In the genomic region with DNA sequence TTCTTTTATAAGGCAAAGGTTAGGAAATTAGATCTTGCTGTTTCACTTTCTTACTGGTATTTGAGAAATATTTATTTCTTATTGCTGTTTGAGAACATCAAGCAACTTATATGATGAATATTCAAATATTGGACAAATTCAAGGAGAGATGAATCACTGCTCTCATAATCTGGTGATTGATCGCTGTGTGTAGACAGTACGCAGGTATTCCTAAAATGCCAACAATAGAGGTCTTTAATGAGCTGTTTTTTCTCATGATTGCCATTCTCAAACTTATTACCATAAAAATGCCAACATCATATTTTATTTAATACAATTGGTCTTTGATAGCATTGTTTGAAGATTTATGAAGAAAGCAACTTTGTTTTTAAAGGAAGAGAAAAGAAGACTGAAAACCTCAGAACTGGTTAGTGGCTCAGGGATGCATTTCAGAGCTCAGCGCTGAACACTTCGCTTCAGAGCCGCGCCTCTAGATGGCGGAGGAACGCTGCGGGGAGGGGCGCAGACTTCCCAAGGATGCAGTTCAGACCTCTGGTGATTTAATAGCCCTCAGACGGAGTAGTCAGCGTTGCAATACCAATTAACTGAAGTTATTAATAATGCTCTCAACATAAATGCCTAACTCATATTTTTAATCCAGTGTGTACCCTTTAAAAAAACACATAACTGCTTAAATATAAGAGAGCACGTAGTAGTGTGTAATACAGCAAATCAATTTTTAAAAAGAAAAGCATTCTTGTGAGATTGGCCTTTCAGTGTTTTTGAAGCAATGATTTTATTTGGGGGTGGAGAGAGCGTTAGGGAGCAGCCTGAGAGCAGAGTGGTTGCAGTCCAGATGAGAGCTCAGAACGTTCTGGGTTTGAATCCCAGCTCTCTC, we compare ENCODE assay signal across 9 cellular contexts. TPM values are rescaled to one million over a fixed set of nuclear protein-coding genes. Genes with fewer than 3 reads are reported as not detected.
DNase-seq lines count a peak whose midpoint lies in the region; ATAC-seq and TF ChIP-seq lines count a peak whose summit lies in the region.
"Had no signal": no experiment of that assay in that cellular context is flagged by ENCODE, and none has a peak within 500 bp of the region (broad histone marks: within the 10 kb centered on the region; RNA-seq: fewer than 3 reads in every experiment).

No MANE protein-coding gene starts in this region.

- H3K4me2 ChIP-seq in OCI-LY3 (ENCODE audit: low read length) (peak overlapping the region; percentile 61), fibroblast of lung (ENCODE audit: extremely low read depth, insufficient read depth, low read length) (no peak overlapping the region)

- H3K27ac ChIP-seq in OCI-LY3 (ENCODE audit: low read length) = no peak overlapping the region
- H3K27ac ChIP-seq in fibroblast of lung (ENCODE audit: insufficient read depth, low read length) = no peak overlapping the region

- no peak overlapping the region for H3K9ac ChIP-seq in OCI-LY3 (ENCODE audit: low read length)
- H3K9ac ChIP-seq in fibroblast of lung (ENCODE audit: insufficient read depth, low read length) = no peak overlapping the region

- H4K20me1 ChIP-seq in OCI-LY3 (ENCODE audit: insufficient read depth, low read length) (no peaks in the 10 kb centered on the region), fibroblast of lung (ENCODE audit: control insufficient read depth, extremely low read depth, insufficient read depth, low read length) (no peaks in the 10 kb centered on the region)

- DNase-seq in GM12865 (ENCODE audit: low read depth) = peak; percentile 35
- peak; percentile 5 to 25 for DNase-seq in fibroblast of lung (ENCODE audit: low read depth in 2 of 2)
- DNase-seq in neural crest cell (ENCODE audit: low read depth, low spot score) = peak; percentile 48
- no peak for DNase-seq in cerebellar nuclear complex (lab: John Stamatoyannopoulos, UW)
- DNase-seq in activated effector memory CD4-positive, alpha-beta T cell treated with Interleukin-2 at 50 U/mL for 16 hours = no peak
- no peak for DNase-seq in NCI-H2029 treated with DMSO at 0.1 percent for 48 hours (lab: John Stamatoyannopoulos, UW)
- DNase-seq: naive B cell had no signal

- H3K36me3 ChIP-seq in OCI-LY3 (replicated peaks; ENCODE audit: low read depth, low read length) (no peaks in the 10 kb centered on the region), fibroblast of lung (ENCODE audit: control insufficient read depth, insufficient read depth, low read length) (no peaks in the 10 kb centered on the region)

- H2AFZ ChIP-seq in OCI-LY3 (ENCODE audit: low read depth, low read length) (peak overlapping the region; percentile 42; the same call in 1 of the 2 replicates), fibroblast of lung (ENCODE audit: low read length) (no peak overlapping the region)

- no peaks in the 10 kb centered on the region for H3K27me3 Mint-ChIP-seq in neural crest cell (ENCODE audit: low read depth)

- no peaks in the 10 kb centered on the region for H3K27me3 ChIP-seq in OCI-LY3 (ENCODE audit: low read depth, low read length)
- H3K27me3 ChIP-seq in fibroblast of lung (ENCODE audit: control insufficient read depth, insufficient read depth, low read length) = no peaks in the 10 kb centered on the region

- no peak overlapping the region for H3K27ac Mint-ChIP-seq in neural crest cell (ENCODE audit: unreplicated experiment)
- H3K27ac Mint-ChIP-seq: naive B cell had no signal

- TF ChIP-seq CTCF in GM12865 (IDR thresholded peaks at IDR 0.05; ENCODE audit: insufficient read depth, low read depth, low read length, missing control alignments) (peak; percentile 51), OCI-LY3 (IDR thresholded peaks at IDR 0.05; ENCODE audit: low read depth, low read length) (peak; percentile 46), fibroblast of lung (conservative IDR thresholded peaks at IDR 0.05 in 1 of 2, IDR thresholded peaks at IDR 0.05 in 1 of 2; ENCODE audit: low read depth in 1 of 2, low read length in 2 of 2) (peak; percentile 48 to 50), neural crest cell (conservative IDR thresholded peaks at IDR 0.05) (peak; percentile 73)

- H3K9me3 Mint-ChIP-seq in neural crest cell = no peaks in the 10 kb centered on the region
- H3K9me3 Mint-ChIP-seq: naive B cell had no signal

- ATAC-seq in HG02678 (IDR thresholded peaks at IDR 0.05; ENCODE audit: unreplicated experiment) = peak; percentile 63

- no peak overlapping the region for H3K4me3 ChIP-seq in GM12865 (ENCODE audit: low read depth, low read length)
- peak overlapping the region; percentile 58 for H3K4me3 ChIP-seq in OCI-LY3 (ENCODE audit: low read length)
- H3K4me3 ChIP-seq in fibroblast of lung (replicated peaks in 1 of 4; ENCODE audit: control extremely low read depth in 1 of 4, insufficient read depth in 1 of 4, low read depth in 3 of 4, low read length in 4 of 4) = no peak overlapping the region

- H3K4me1 Mint-ChIP-seq in neural crest cell = no peaks in the 10 kb centered on the region
- H3K4me1 Mint-ChIP-seq: naive B cell had no signal

- H3K4me1 ChIP-seq in OCI-LY3 (ENCODE audit: low read length) (peaks cover 30% of the 10 kb centered on the region), fibroblast of lung (ENCODE audit: control insufficient read depth, extremely low read depth, insufficient read depth, low read length) (no peaks in the 10 kb centered on the region)

- H3K36me3 Mint-ChIP-seq in neural crest cell (ENCODE audit: low read depth) = no peaks in the 10 kb centered on the region
- H3K36me3 Mint-ChIP-seq: naive B cell had no signal

- H3K79me2 ChIP-seq in OCI-LY3 (ENCODE audit: low read length) (no peaks in the 10 kb centered on the region), fibroblast of lung (ENCODE audit: control insufficient read depth, insufficient read depth, low read length) (no peaks in the 10 kb centered on the region)

- no peaks in the 10 kb centered on the region for H3K9me3 ChIP-seq in OCI-LY3 (ENCODE audit: insufficient read depth, low read length)
- H3K9me3 ChIP-seq in fibroblast of lung (ENCODE audit: control insufficient read depth, insufficient read depth, low read depth, low read length) = no peaks in the 10 kb centered on the region

- no peak overlapping the region for H3K4me3 Mint-ChIP-seq in neural crest cell
- H3K4me3 Mint-ChIP-seq: naive B cell had no signal

RNA-seq across cellular contexts. Expression of gene STEAP4, which starts 38.5 kb away (rescaled TPM):
- total RNA-seq in fibroblast of lung = 0.26 and 0.99 TPM in 2 replicates
- polyA plus RNA-seq in fibroblast of lung = 0.88 and 0.94 TPM in 2 replicates
- 0.55 and 0.66 TPM in 2 replicates for polyA plus RNA-seq in fibroblast of lung (2012)
- 0.15 TPM in 1 of 2 replicates, not detected in the other for polyA minus RNA-seq in fibroblast of lung (ENCODE audit: low replicate concordance)
- not detected in 2 replicates for total RNA-seq in neural crest cell

Comparison
In these comparisons a context has a peak if more than half of its experiments do, and no peak if none do; other contexts are left out.
1. DNase-seq: peak in GM12865 (single experiment), fibroblast of lung (2 of 2) and neural crest cell (single experiment); none in cerebellar nuclear complex (0 of 2), activated effector memory CD4-positive, alpha-beta T cell treated with Interleukin-2 at 50 U/mL for 16 hours (single experiment) and NCI-H2029 treated with DMSO at 0.1 percent for 48 hours (single experiment).
2. Peak in every context shown above with its lines, with median percentiles within 50 percentile points of each other: CTCF ChIP-seq.